1 cellular context compared by ENCODE assay signal in the genomic region with DNA sequence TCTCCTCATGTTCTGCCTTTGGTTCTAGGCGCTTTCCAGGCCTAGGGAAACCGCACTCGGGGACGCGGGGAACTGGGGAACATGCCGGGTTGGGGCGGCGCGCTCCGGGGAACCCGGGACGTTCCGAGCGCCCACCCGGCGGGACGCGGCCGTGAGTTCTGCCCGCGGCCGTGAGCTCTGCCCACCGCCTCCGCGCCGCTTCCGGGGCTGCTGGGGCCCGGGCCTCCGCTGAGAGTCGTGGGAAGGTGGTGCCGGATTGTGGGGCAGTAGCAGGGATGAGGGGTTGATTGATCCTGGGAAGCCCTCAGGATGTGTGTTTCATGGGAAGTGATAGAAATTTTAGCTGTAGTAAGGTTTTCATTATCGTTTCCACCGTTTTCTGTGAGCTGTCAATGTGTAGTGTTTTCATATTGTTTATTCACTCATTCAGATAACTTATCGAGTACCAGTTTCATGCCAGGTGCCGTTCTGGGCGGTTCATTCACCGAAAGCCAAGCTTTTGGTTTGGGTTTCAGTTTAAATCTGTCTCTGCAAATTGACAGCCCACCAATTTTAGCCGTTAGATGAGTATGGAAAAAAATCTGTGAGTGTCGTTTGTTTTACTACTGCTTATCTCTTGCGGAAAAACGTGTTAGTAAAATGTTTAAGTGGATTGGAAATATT.
TF ChIP-seq lines count a peak whose summit lies in the region.

No MANE protein-coding gene starts in this region.

TF ChIP-seq in liver, 16 proteins besides CTCF, POLR2A, EP300 and RAD21 (continued from another document):
- TF ChIP-seq, protein P1, sequence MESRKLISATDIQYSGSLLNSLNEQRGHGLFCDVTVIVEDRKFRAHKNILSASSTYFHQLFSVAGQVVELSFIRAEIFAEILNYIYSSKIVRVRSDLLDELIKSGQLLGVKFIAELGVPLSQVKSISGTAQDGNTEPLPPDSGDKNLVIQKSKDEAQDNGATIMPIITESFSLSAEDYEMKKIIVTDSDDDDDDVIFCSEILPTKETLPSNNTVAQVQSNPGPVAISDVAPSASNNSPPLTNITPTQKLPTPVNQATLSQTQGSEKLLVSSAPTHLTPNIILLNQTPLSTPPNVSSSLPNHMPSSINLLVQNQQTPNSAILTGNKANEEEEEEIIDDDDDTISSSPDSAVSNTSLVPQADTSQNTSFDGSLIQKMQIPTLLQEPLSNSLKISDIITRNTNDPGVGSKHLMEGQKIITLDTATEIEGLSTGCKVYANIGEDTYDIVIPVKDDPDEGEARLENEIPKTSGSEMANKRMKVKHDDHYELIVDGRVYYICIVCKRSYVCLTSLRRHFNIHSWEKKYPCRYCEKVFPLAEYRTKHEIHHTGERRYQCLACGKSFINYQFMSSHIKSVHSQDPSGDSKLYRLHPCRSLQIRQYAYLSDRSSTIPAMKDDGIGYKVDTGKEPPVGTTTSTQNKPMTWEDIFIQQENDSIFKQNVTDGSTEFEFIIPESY (IDR thresholded peaks at IDR 0.05) = no peak
- TF ChIP-seq, protein P2, sequence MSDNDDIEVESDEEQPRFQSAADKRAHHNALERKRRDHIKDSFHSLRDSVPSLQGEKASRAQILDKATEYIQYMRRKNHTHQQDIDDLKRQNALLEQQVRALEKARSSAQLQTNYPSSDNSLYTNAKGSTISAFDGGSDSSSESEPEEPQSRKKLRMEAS (IDR thresholded peaks at IDR 0.05) = no peak
- no peak for TF ChIP-seq HNF4G (IDR thresholded peaks at IDR 0.05)
- TF ChIP-seq, protein P3, sequence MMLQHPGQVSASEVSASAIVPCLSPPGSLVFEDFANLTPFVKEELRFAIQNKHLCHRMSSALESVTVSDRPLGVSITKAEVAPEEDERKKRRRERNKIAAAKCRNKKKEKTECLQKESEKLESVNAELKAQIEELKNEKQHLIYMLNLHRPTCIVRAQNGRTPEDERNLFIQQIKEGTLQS (IDR thresholded peaks at IDR 0.05) = no peak
- no peak for TF ChIP-seq NR2F2 (IDR thresholded peaks at IDR 0.05)
